ENCODE assay signal across 18 cellular contexts in the genomic region with DNA sequence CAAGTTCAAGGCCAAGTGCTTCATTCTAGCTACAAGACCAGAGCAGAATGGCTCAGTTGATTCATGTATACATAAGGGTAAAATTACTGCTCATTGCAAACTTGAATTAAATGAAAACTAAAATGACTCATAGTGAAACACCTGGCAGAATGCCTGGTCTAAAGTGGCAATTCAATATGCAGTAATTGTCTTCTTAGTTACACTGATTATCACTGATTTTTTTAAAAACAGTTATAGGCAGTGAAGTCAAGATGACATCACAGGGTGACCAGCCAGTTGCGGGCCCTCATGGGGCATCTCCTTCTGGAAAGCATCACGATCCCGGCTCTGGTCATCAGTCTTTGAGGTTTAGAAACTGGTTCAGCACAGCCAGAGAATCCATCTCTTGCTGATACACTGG.
DNase-seq lines count a peak whose midpoint lies in the region; ATAC-seq and TF ChIP-seq lines count a peak whose summit lies in the region.
"Had no signal": no experiment of that assay in that cellular context is flagged by ENCODE, and none has a peak within 500 bp of the region (broad histone marks: within the 10 kb centered on the region; RNA-seq: fewer than 3 reads in every experiment).

No MANE protein-coding gene starts in this region.

- no peak overlapping the region for H3K4me3 ChIP-seq in GM06990 (replicated peaks; ENCODE audit: low read depth, low read length)
- no peak overlapping the region for H3K4me3 ChIP-seq in lower lobe of right lung
- H3K4me3 ChIP-seq: cardiac muscle cell, testis had no signal

- DNase-seq in GM06990 (ENCODE audit: extremely low read depth, insufficient read length) (peak; percentile 13), NCI-H1092 (lab: John Stamatoyannopoulos, UW) (peak; percentile 24), amniotic epithelial cell (ENCODE audit: low read depth) (peak; percentile 9), iris pigment epithelial cell (ENCODE audit: low read depth) (peak; percentile 59), GF-D8 (lab: John Stamatoyannopoulos, UW) (no peak), lower lobe of right lung (no peak)
- no peak for DNase-seq in activated CD4-positive, alpha-beta T cell treated with anti-CD3 and anti-CD28 coated beads for 1 hour
- DNase-seq: activated CD4-positive, CD25-positive, alpha-beta regulatory T cell treated with anti-CD3 and anti-CD28 coated beads, Interleukin-2, amount 50 U/mL, for 72 hours; CD4-positive, alpha-beta T cell; kidney; naive thymus-derived CD8-positive, alpha-beta T cell; NCI-H524 treated with DMSO at 0.1 percent for 48 hours; right cardiac atrium; testis had no signal

- H3K4me1 ChIP-seq in lower lobe of right lung = no peaks in the 10 kb centered on the region
- H3K4me1 ChIP-seq: testis had no signal

- no peaks in the 10 kb centered on the region for H3K36me3 ChIP-seq in GM06990 (ENCODE audit: control insufficient read depth, insufficient read depth, low read length)
- H3K36me3 ChIP-seq in lower lobe of right lung = no peaks in the 10 kb centered on the region
- H3K36me3 ChIP-seq: cardiac muscle cell had no signal

- intact Hi-C loops in lower lobe of right lung (cut with DNase I) = no loop called here

- ATAC-seq in lower lobe of right lung = no peak
- ATAC-seq in GM21737 (IDR thresholded peaks at IDR 0.05; ENCODE audit: unreplicated experiment) = no peak
- ATAC-seq: naive thymus-derived CD8-positive, alpha-beta T cell; right cardiac atrium; SK-N-SH treated with all-trans-retinoic acid at 6 μM for 48 hours had no signal

- H3K27ac ChIP-seq in lower lobe of right lung = no peak overlapping the region
- H3K27ac ChIP-seq: cardiac muscle cell, KMS-11, testis had no signal

- H3K27me3 ChIP-seq in GM06990 (replicated peaks; ENCODE audit: control insufficient read depth, insufficient read depth, low read length) = no peaks in the 10 kb centered on the region
- H3K27me3 ChIP-seq in lower lobe of right lung (ENCODE audit: low read depth) = no peaks in the 10 kb centered on the region
- H3K27me3 ChIP-seq: cardiac muscle cell, testis had no signal

- H3K9me3 ChIP-seq in lower lobe of right lung = no peaks in the 10 kb centered on the region
- H3K9me3 ChIP-seq: testis had no signal

- TF ChIP-seq CTCF in GM06990 (IDR thresholded peaks at IDR 0.05; ENCODE audit: insufficient read depth, low read length, poor library complexity, severe bottlenecking) (no peak), lower lobe of right lung (IDR thresholded peaks at IDR 0.05) (no peak)

Comparison
In these comparisons a context has a peak if more than half of its experiments do, and no peak if none do; other contexts are left out.
1. DNase-seq: peak in GM06990 (single experiment), NCI-H1092 (single experiment), amniotic epithelial cell (single experiment) and iris pigment epithelial cell (single experiment); none in GF-D8 (single experiment), activated CD4-positive, alpha-beta T cell treated with anti-CD3 and anti-CD28 coated beads for 1 hour (single experiment) and lower lobe of right lung (single experiment).